10 cellular contexts compared by ENCODE assay signal in the genomic region with DNA sequence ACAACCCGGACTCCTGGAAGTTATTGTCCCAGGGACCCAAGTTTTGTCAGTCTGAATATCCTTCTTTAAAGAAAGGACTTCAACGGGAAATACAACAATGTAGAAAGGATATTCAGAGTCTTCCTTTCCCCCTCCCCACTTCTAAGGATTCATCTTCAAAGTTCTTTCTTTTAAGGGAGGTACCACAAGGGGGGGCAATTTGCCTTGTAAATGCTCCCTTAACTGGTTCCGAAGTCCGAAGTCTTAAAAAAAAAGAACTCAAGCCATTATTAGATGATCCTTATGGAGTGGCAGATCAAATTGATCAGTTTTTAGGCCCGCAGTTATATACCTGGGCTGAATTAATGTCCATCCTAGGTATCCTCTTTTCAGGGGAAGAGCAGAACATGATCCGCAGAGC. TPM values are rescaled to one million over a fixed set of nuclear protein-coding genes. Genes with fewer than 3 reads are reported as not detected.
A peak's percentile ranks its signal among the peaks of the same experiment; 100 is the strongest.
DNase-seq lines count a peak whose midpoint lies in the region; ATAC-seq and TF ChIP-seq lines count a peak whose summit lies in the region.
"Had no signal": no experiment of that assay in that cellular context is flagged by ENCODE, and none has a peak within 500 bp of the region (broad histone marks: within the 10 kb centered on the region; RNA-seq: fewer than 3 reads in every experiment).

No MANE protein-coding gene starts in this region.

- peak; percentile 45 for TF ChIP-seq CTCF in LNCAP (IDR thresholded peaks at IDR 0.05)
- TF ChIP-seq CTCF in neural crest cell (conservative IDR thresholded peaks at IDR 0.05), result peak; percentile 33

- no peaks in the 10 kb centered on the region for H3K36me3 Mint-ChIP-seq in neural crest cell (ENCODE audit: low read depth)

- H3K27ac Mint-ChIP-seq in neural crest cell (ENCODE audit: unreplicated experiment), result no peak overlapping the region

- H3K4me3 Mint-ChIP-seq in neural crest cell, result no peak overlapping the region

- peak; percentile 41 for DNase-seq in Daoy (ENCODE audit: low read depth)
- peak; percentile 49 for DNase-seq in dermis blood vessel endothelial cell
- no peak for DNase-seq in neural crest cell (ENCODE audit: low read depth, low spot score)
- DNase-seq in DMS79 (lab: John Stamatoyannopoulos, UW), result no peak
- DNase-seq: foreskin melanocyte; NCI-H1092 treated with DMSO at 0.1 percent for 48 hours; stimulated activated CD4-positive, alpha-beta T cell treated with anti-CD3 and anti-CD28 coated beads, Interleukin-2, amount 100 ng/mL, for 24 hours had no signal

- H3K27me3 Mint-ChIP-seq in neural crest cell (ENCODE audit: low read depth), result peaks cover 38% of the 10 kb centered on the region

- peaks cover 18% of the 10 kb centered on the region for H3K9me3 Mint-ChIP-seq in neural crest cell

- ATAC-seq in GM19463 (IDR thresholded peaks at IDR 0.05; ENCODE audit: unreplicated experiment) (no peak), HG03196 (IDR thresholded peaks at IDR 0.05; ENCODE audit: unreplicated experiment) (no peak)

- H3K4me1 Mint-ChIP-seq in neural crest cell, result no peaks in the 10 kb centered on the region

RNA-seq across cellular contexts. Expression of a gene that starts 47.0 kb away (rescaled TPM):
- 3.2 and 4.1 TPM in 2 replicates for total RNA-seq in Daoy (2014; rRNA removed; shearing (Covaris generic))
- total RNA-seq in dermis blood vessel endothelial cell (4.8 and 12.9 TPM in 2 replicates), neural crest cell (20.4 and 21.4 TPM in 2 replicates)

Comparison
In these comparisons a context has a peak if more than half of its experiments do, and no peak if none do; other contexts are left out.
1. DNase-seq: peak in Daoy (single experiment) and dermis blood vessel endothelial cell (single experiment); none in neural crest cell (single experiment) and DMS79 (single experiment).